In genomic region chr11:1909524-1909923, GRCh38 we compare ENCODE assay signal across 32 cellular contexts. TPM values are rescaled to one million over a fixed set of nuclear protein-coding genes. Genes with fewer than 3 reads are reported as not detected.
"Had no signal": no experiment of that assay in that cellular context is flagged by ENCODE, and none has a peak within 500 bp of the region (broad histone marks: within the 10 kb centered on the region; RNA-seq: fewer than 3 reads in every experiment).

No MANE protein-coding gene starts in this region.

- H3K36me3 Mint-ChIP-seq: activated CD4-positive, alpha-beta memory T cell treated with anti-CD3 and anti-CD28 coated beads for 36 hours; activated naive CD4-positive, alpha-beta T cell treated with anti-CD3 and anti-CD28 coated beads, Interleukin-2, amount 10 ng/mL, durations not matched to agents 7 days and 5 days; activated naive CD8-positive, alpha-beta T cell treated with anti-CD3 and anti-CD28 coated beads, Interleukin-2, amount 10 ng/mL, durations not matched to agents 7 days and 5 days; brain; natural killer cell treated with Interleukin-12 subunit alpha and Interleukin-12 subunit beta and Interleukin-15 and Interleukin-18, amount 100 ng/mL, for 72 hours; stimulated activated effector memory CD8-positive, alpha-beta T cell treated with anti-CD3 and anti-CD28 coated beads, Interleukin-12 subunit alpha, Interleukin-12 subunit beta, amount 100 ng/mL, for 72 hours had no signal

- H3K4me1 ChIP-seq: left lung, sigmoid colon, thyroid gland had no signal

- DNase-seq: activated CD4-positive, alpha-beta memory T cell treated with anti-CD3 and anti-CD28 coated beads for 36 hours; activated CD4-positive, alpha-beta T cell treated with anti-CD3 and anti-CD28 coated beads for 4 hours; activated CD8-positive, alpha-beta memory T cell treated with anti-CD3 and anti-CD28 coated beads, Interleukin-2, amount 50 U/mL, for 4 hours; activated effector memory CD4-positive, alpha-beta T cell treated with anti-CD3 and anti-CD28 coated beads, Interleukin-2, amount 50 U/mL, for 16 hours; activated naive CD4-positive, alpha-beta T cell treated with anti-CD3 and anti-CD28 coated beads, Interleukin-2, amount 10 ng/mL, durations not matched to agents 7 days and 5 days; activated naive CD8-positive, alpha-beta T cell treated with anti-CD3 and anti-CD28 coated beads, Interleukin-2, amount 10 ng/mL, durations not matched to agents 7 days and 5 days; activated T-cell treated with anti-CD3 and anti-CD28 coated beads, Interleukin-2, amount 50 U/mL, for 1 hour; cortex of kidney; effector memory CD8-positive, alpha-beta T cell; erythroblast; kidney glomerular epithelial cell; mucosa of descending colon; sigmoid colon; small intestine; stimulated activated CD4-positive, alpha-beta T cell treated with anti-CD3 and anti-CD28 coated beads, Interleukin-4, amount 100 ng/mL, for 24 hours; stimulated activated naive CD8-positive, alpha-beta T cell treated with anti-CD3 and anti-CD28 coated beads, Interleukin-15, amount 100 ng/mL, for 72 hours; T-helper 1 cell; thyroid gland; upper lobe of left lung had no signal

- H3K4me1 Mint-ChIP-seq: activated naive CD4-positive, alpha-beta T cell treated with anti-CD3 and anti-CD28 coated beads, Interleukin-2, amount 10 ng/mL, durations not matched to agents 7 days and 5 days; stimulated activated naive CD8-positive, alpha-beta T cell treated with anti-CD3 and anti-CD28 coated beads, Interleukin-15, amount 100 ng/mL, for 72 hours had no signal

- H3K27me3 ChIP-seq: ascending aorta, cardiac muscle cell, left lung, thyroid gland, upper lobe of left lung had no signal

- H3K9me3 Mint-ChIP-seq: activated CD4-positive, alpha-beta memory T cell treated with anti-CD3 and anti-CD28 coated beads for 36 hours; activated T-helper 1 cell treated with anti-CD3 and anti-CD28 coated beads, Interleukin-12 subunit alpha, Interleukin-12 subunit beta, Interleukin-2, Interleukin-4 antibody, amounts not matched to agents 30 ng/mL and 10 ng/mL and 1 ng/mL, durations not matched to agents 14 hours and 24 hours and 36 hours; effector memory CD8-positive, alpha-beta T cell; natural killer cell treated with Interleukin-12 subunit alpha and Interleukin-12 subunit beta and Interleukin-15 and Interleukin-18, amount 100 ng/mL, for 72 hours; stimulated activated effector memory CD8-positive, alpha-beta T cell treated with anti-CD3 and anti-CD28 coated beads, Interleukin-12 subunit alpha, Interleukin-12 subunit beta, amount 100 ng/mL, for 72 hours; stimulated activated naive CD8-positive, alpha-beta T cell treated with anti-CD3 and anti-CD28 coated beads, Interleukin-15, amount 100 ng/mL, for 72 hours; T-helper 2 cell treated with Interferon-gamma antibody and Interleukin-4, amounts not matched to agents 5 μg/mL and 100 μg/mL, for 36 hours had no signal

- H3K4me3 Mint-ChIP-seq: activated CD4-positive, alpha-beta memory T cell treated with anti-CD3 and anti-CD28 coated beads for 36 hours; activated naive CD4-positive, alpha-beta T cell treated with anti-CD3 and anti-CD28 coated beads, Interleukin-2, amount 10 ng/mL, durations not matched to agents 7 days and 5 days; activated naive CD8-positive, alpha-beta T cell treated with anti-CD3 and anti-CD28 coated beads, Interleukin-2, amount 10 ng/mL, durations not matched to agents 7 days and 5 days; activated T-helper 1 cell treated with anti-CD3 and anti-CD28 coated beads, Interleukin-12 subunit alpha, Interleukin-12 subunit beta, Interleukin-2, Interleukin-4 antibody, amounts not matched to agents 30 ng/mL and 10 ng/mL and 1 ng/mL, durations not matched to agents 14 hours and 24 hours and 36 hours; brain; effector memory CD8-positive, alpha-beta T cell; natural killer cell treated with Interleukin-12 subunit alpha and Interleukin-12 subunit beta and Interleukin-15 and Interleukin-18, amount 100 ng/mL, for 72 hours; stimulated activated effector memory CD8-positive, alpha-beta T cell treated with anti-CD3 and anti-CD28 coated beads, Interleukin-12 subunit alpha, Interleukin-12 subunit beta, amount 100 ng/mL, for 72 hours; stimulated activated naive CD8-positive, alpha-beta T cell treated with anti-CD3 and anti-CD28 coated beads, Interleukin-15, amount 100 ng/mL, for 72 hours; T-helper 2 cell treated with Interferon-gamma antibody and Interleukin-4, amounts not matched to agents 5 μg/mL and 100 μg/mL, for 36 hours had no signal

- H3K27ac Mint-ChIP-seq: activated CD4-positive, alpha-beta memory T cell treated with anti-CD3 and anti-CD28 coated beads for 36 hours; activated naive CD4-positive, alpha-beta T cell treated with anti-CD3 and anti-CD28 coated beads, Interleukin-2, amount 10 ng/mL, durations not matched to agents 7 days and 5 days; activated naive CD8-positive, alpha-beta T cell treated with anti-CD3 and anti-CD28 coated beads, Interleukin-2, amount 10 ng/mL, durations not matched to agents 7 days and 5 days; activated T-helper 1 cell treated with anti-CD3 and anti-CD28 coated beads, Interleukin-12 subunit alpha, Interleukin-12 subunit beta, Interleukin-2, Interleukin-4 antibody, amounts not matched to agents 30 ng/mL and 10 ng/mL and 1 ng/mL, durations not matched to agents 14 hours and 24 hours and 36 hours; effector memory CD8-positive, alpha-beta T cell; natural killer cell treated with Interleukin-12 subunit alpha and Interleukin-12 subunit beta and Interleukin-15 and Interleukin-18, amount 100 ng/mL, for 72 hours; stimulated activated effector memory CD8-positive, alpha-beta T cell treated with anti-CD3 and anti-CD28 coated beads, Interleukin-12 subunit alpha, Interleukin-12 subunit beta, amount 100 ng/mL, for 72 hours; stimulated activated naive CD8-positive, alpha-beta T cell treated with anti-CD3 and anti-CD28 coated beads, Interleukin-15, amount 100 ng/mL, for 72 hours; T-helper 2 cell treated with Interferon-gamma antibody and Interleukin-4, amounts not matched to agents 5 μg/mL and 100 μg/mL, for 36 hours had no signal

- H3K27ac ChIP-seq: cardiac muscle cell, left lung, upper lobe of left lung had no signal

- H3K36me3 ChIP-seq: ascending aorta, cardiac muscle cell, left lung, sigmoid colon, thyroid gland, upper lobe of left lung had no signal

- H3K9me3 ChIP-seq: ascending aorta, left lung, mucosa of descending colon, sigmoid colon, thyroid gland, upper lobe of left lung had no signal

- H3K4me3 ChIP-seq: cardiac muscle cell, left lung, lung, mucosa of descending colon, sigmoid colon, thyroid gland, upper lobe of left lung had no signal

- ATAC-seq: effector memory CD8-positive, alpha-beta T cell; left lung; mucosa of descending colon; natural killer cell treated with Interleukin-12 subunit alpha and Interleukin-12 subunit beta and Interleukin-15 and Interleukin-18, amount 100 ng/mL, for 72 hours; stimulated activated effector memory CD8-positive, alpha-beta T cell treated with anti-CD3 and anti-CD28 coated beads, Interleukin-12 subunit alpha, Interleukin-12 subunit beta, amount 100 ng/mL, for 72 hours; stimulated activated naive CD8-positive, alpha-beta T cell treated with anti-CD3 and anti-CD28 coated beads, Interleukin-15, amount 100 ng/mL, for 72 hours had no signal

RNA-seq across cellular contexts. Expression of gene TNNT3, which starts 10.0 kb away (rescaled TPM):
- total RNA-seq: fibroblast of lung, fibroblast of villous mesenchyme, osteoblast had no signal
- polyA plus RNA-seq: fibroblast of lung had no signal

RNA-seq across cellular contexts. Expression of gene PRR33, which starts 17.8 kb away (rescaled TPM):
- total RNA-seq: activated naive CD8-positive, alpha-beta T cell treated with anti-CD3 and anti-CD28 coated beads, Interleukin-2, amount 10 ng/mL, durations not matched to agents 7 days and 5 days; ascending aorta; cardiac muscle cell; cerebellum; fibroblast of lung; fibroblast of villous mesenchyme; left lung; lung; mucosa of descending colon; natural killer cell treated with Interleukin-12 subunit alpha and Interleukin-12 subunit beta and Interleukin-15 and Interleukin-18, amount 100 ng/mL, for 72 hours; osteoblast; sigmoid colon; thyroid gland; upper lobe of left lung had no signal
- polyA plus RNA-seq: cardiac muscle cell, fibroblast of lung had no signal

RNA-seq across cellular contexts. Expression of gene LSP1, which starts 56.6 kb away (rescaled TPM):
- total RNA-seq: cardiac muscle cell, fibroblast of villous mesenchyme had no signal
